Comparison of ENCODE assay signal across 21 cellular contexts in the genomic region with DNA sequence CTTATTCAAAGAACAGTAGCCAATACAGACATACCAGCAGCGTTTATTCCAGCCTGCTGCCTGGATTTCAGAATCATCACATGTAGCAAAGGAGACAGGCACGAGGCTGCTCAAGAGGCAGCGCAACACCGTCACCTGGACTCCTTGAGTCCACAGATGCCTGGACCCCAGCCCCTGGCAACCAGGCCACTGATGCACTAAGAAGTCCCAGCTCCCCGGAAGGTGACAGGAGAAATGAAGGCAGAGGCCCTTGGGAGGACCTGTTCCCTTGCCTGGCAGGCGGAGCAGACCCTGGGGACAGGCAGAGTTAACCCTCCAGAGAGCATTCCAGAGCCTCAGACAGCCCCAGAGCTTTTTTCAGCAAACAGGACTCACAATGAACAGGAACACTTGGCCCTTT. TPM values are rescaled to one million over a fixed set of nuclear protein-coding genes. Genes with fewer than 3 reads are reported as not detected.
DNase-seq lines count a peak whose midpoint lies in the region; ATAC-seq and TF ChIP-seq lines count a peak whose summit lies in the region.
"Had no signal": no experiment of that assay in that cellular context is flagged by ENCODE, and none has a peak within 500 bp of the region (broad histone marks: within the 10 kb centered on the region; RNA-seq: fewer than 3 reads in every experiment).

No MANE protein-coding gene starts in this region.

- no peaks in the 10 kb centered on the region for H3K36me3 Mint-ChIP-seq in natural killer cell treated with Interleukin-12 subunit alpha and Interleukin-12 subunit beta and Interleukin-15 and Interleukin-18, amount 100 ng/mL, for 72 hours
- H3K36me3 Mint-ChIP-seq in natural killer cell: no peaks in the 10 kb centered on the region

- H3K9me3 Mint-ChIP-seq in natural killer cell treated with Interleukin-12 subunit alpha and Interleukin-12 subunit beta and Interleukin-15 and Interleukin-18, amount 100 ng/mL, for 72 hours: no peaks in the 10 kb centered on the region
- no peaks in the 10 kb centered on the region for H3K9me3 Mint-ChIP-seq in natural killer cell
- H3K9me3 Mint-ChIP-seq: H9, HFFc6 had no signal

- DNase-seq in natural killer cell treated with Interleukin-12 subunit alpha and Interleukin-12 subunit beta and Interleukin-15 and Interleukin-18, amount 100 ng/mL, for 72 hours (ENCODE audit: low spot score): peak; percentile 54
- DNase-seq in natural killer cell (no peak), islet precursor cell (peak; percentile 66), sciatic nerve (ENCODE audit: low spot score) (peak; percentile 53), SKM-1 (lab: John Stamatoyannopoulos, UW; ENCODE audit: unreplicated experiment) (no peak), HT-29 (ENCODE audit: low spot score) (no peak)
- DNase-seq: 8988T, EL, GF-D8, H9, HFFc6, Kasumi-1, NCI-H1694 treated with DMSO at 0.1 percent for 48 hours, NCI-H2081 treated with DMSO at 0.1 percent for 48 hours, NCI-H2171 treated with DMSO at 0.1 percent for 48 hours, NCI-H526, OCI-M1, SHP77 had no signal

- no peak for TF ChIP-seq CTCF in natural killer cell (IDR thresholded peaks at IDR 0.05)

- intact Hi-C loops in natural killer cell (cut with micrococcal nuclease): no loop called here
- intact Hi-C loops in sciatic nerve (cut with DNase I): no loop called here

- H3K4me1 Mint-ChIP-seq in natural killer cell treated with Interleukin-12 subunit alpha and Interleukin-12 subunit beta and Interleukin-15 and Interleukin-18, amount 100 ng/mL, for 72 hours (ENCODE audit: low read depth in 2 of 2): peaks cover 13 to 17% of the 10 kb centered on the region in 2 donors
- H3K4me1 Mint-ChIP-seq in natural killer cell: peaks cover 18 to 19% of the 10 kb centered on the region in 2 donors

- no peaks in the 10 kb centered on the region for H3K27me3 Mint-ChIP-seq in natural killer cell treated with Interleukin-12 subunit alpha and Interleukin-12 subunit beta and Interleukin-15 and Interleukin-18, amount 100 ng/mL, for 72 hours
- no peaks in the 10 kb centered on the region for H3K27me3 Mint-ChIP-seq in natural killer cell (ENCODE audit: low read depth in 2 of 2)

- no peak overlapping the region for H3K27ac Mint-ChIP-seq in natural killer cell treated with Interleukin-12 subunit alpha and Interleukin-12 subunit beta and Interleukin-15 and Interleukin-18, amount 100 ng/mL, for 72 hours
- H3K27ac Mint-ChIP-seq in natural killer cell: no peak overlapping the region
- H3K27ac Mint-ChIP-seq: H9, HFFc6 had no signal

- ATAC-seq in natural killer cell treated with Interleukin-12 subunit alpha and Interleukin-12 subunit beta and Interleukin-15 and Interleukin-18, amount 100 ng/mL, for 72 hours: no peak
- ATAC-seq in natural killer cell: no peak
- no peak for ATAC-seq in sciatic nerve
- no peak for ATAC-seq in esophagus mucosa
- no peak for ATAC-seq in GM19397 (IDR thresholded peaks at IDR 0.05; ENCODE audit: unreplicated experiment)

- no peak overlapping the region for H3K4me3 Mint-ChIP-seq in natural killer cell treated with Interleukin-12 subunit alpha and Interleukin-12 subunit beta and Interleukin-15 and Interleukin-18, amount 100 ng/mL, for 72 hours
- no peak overlapping the region for H3K4me3 Mint-ChIP-seq in natural killer cell
- H3K4me3 Mint-ChIP-seq: CD14-positive monocyte, H9, HFFc6 had no signal

RNA-seq across cellular contexts. Expression of gene SMIM5, which starts 16.5 kb away (rescaled TPM):
- total RNA-seq in natural killer cell treated with Interleukin-12 subunit alpha and Interleukin-12 subunit beta and Interleukin-15 and Interleukin-18, amount 100 ng/mL, for 72 hours: under 1 TPM; 0.29 to 0.36 TPM
- 1 to 10 TPM in 2 of 3 donors, under 1 TPM in 1; 0.95 to 2.0 (median 1.5) TPM for total RNA-seq in natural killer cell
- total RNA-seq in sciatic nerve: 12.5 TPM
- 16.4 and 16.7 TPM in 2 replicates for total RNA-seq in HT-29 (2014; rRNA removed; shearing (Covaris generic))
- 10.1 TPM for total RNA-seq in esophagus mucosa

RNA-seq across cellular contexts. Expression of gene RECQL5, which starts 17.3 kb away (rescaled TPM):
- total RNA-seq in natural killer cell treated with Interleukin-12 subunit alpha and Interleukin-12 subunit beta and Interleukin-15 and Interleukin-18, amount 100 ng/mL, for 72 hours: 10 to 100 TPM; 32.6 to 59.7 TPM
- total RNA-seq in natural killer cell: 10 to 100 TPM; 33.4 to 39.1 (median 34.3) TPM
- total RNA-seq in sciatic nerve: 35.2 TPM
- total RNA-seq in HT-29 (2014; rRNA removed; shearing (Covaris generic)): 56.7 and 64.6 TPM in 2 replicates
- total RNA-seq in esophagus mucosa: 36.6 TPM

RNA-seq across cellular contexts. Expression of gene SAP30BP, which starts 17.5 kb away (rescaled TPM):
- total RNA-seq in natural killer cell treated with Interleukin-12 subunit alpha and Interleukin-12 subunit beta and Interleukin-15 and Interleukin-18, amount 100 ng/mL, for 72 hours: 100 to 1,000 TPM; 129 TPM
- total RNA-seq in natural killer cell (100 to 1,000 TPM; 234 to 246 (median 240) TPM), sciatic nerve (107 TPM), esophagus mucosa (46.3 TPM)
- total RNA-seq in HT-29 (2014; rRNA removed; shearing (Covaris generic)): 53.8 and 56.1 TPM in 2 replicates

Comparison
In these comparisons a context has a peak if more than half of its experiments do, and no peak if none do; other contexts are left out.
1. DNase-seq: peak in natural killer cell treated with Interleukin-12 subunit alpha and Interleukin-12 subunit beta and Interleukin-15 and Interleukin-18, amount 100 ng/mL, for 72 hours (single experiment), islet precursor cell (single experiment) and sciatic nerve (single experiment); none in natural killer cell (single experiment), SKM-1 (single experiment) and HT-29 (single experiment).